8 cellular contexts compared by ENCODE assay signal in genomic region chr5:32076699-32077695, GRCh38.
DNase-seq lines count a peak whose midpoint lies in the region; ATAC-seq, FAIRE-seq and TF ChIP-seq lines count a peak whose summit lies in the region.

No MANE protein-coding gene starts in this region.

- FAIRE-seq in A549 (lab: Jason Lieb, UNC), result peak; percentile 49
- no peak for FAIRE-seq in urothelium cell line (lab: Jason Lieb, UNC)

- POLR2A ChIA-PET in A549 (lab: Yijun Ruan, JAX) (no interaction called here), GM10248 (lab: Yijun Ruan, JAX) (no interaction called here)

- H3K36me3 ChIP-seq in Loucy (ENCODE audit: insufficient read depth, low read length) (no peaks in the 10 kb centered on the region), lung (ENCODE audit: control insufficient read depth in 2 of 2, insufficient read depth in 2 of 2, low read length in 2 of 2) (peaks cover 0 to 18% of the 10 kb centered on the region in 2 donors)

- in situ Hi-C loops in SK-MEL-5 (cut with HindIII; ENCODE audit: low pct_unique_long_range_greater_than_20kb, low sequenced_read_pairs), result no loop called here

- H2AFZ ChIP-seq in Loucy (ENCODE audit: low read length), result no peak overlapping the region

- peak; percentile 96 to 98 for TF ChIP-seq RAD21 in A549 (conservative IDR thresholded peaks at IDR 0.05 in 1 of 2, IDR thresholded peaks at IDR 0.05 in 1 of 2)

- DNase-seq in A549 (ENCODE audit: low read depth in 1 of 2, low spot score in 1 of 2) (peak; percentile 31 to 62), GM10248 (ENCODE audit: extremely low spot score) (peak; percentile 45), SK-MEL-5 (ENCODE audit: low read depth, low spot score) (peak; percentile 77), coronary artery (ENCODE audit: low spot score) (no peak), lung (ENCODE audit: low spot score) (no peak), urothelium cell line (ENCODE audit: low spot score) (peak; percentile 44)
- no peak for DNase-seq in activated effector memory CD4-positive, alpha-beta T cell treated with Interleukin-2 at 50 U/mL for 16 hours

- no peaks in the 10 kb centered on the region for H3F3A ChIP-seq in Loucy (ENCODE audit: low read depth)

- H4K20me1 ChIP-seq in Loucy (ENCODE audit: insufficient read depth, low read length, poor library complexity, severe bottlenecking), result no peaks in the 10 kb centered on the region

- H3K27me3 ChIP-seq in Loucy (ENCODE audit: insufficient read depth, low read length, poor library complexity, severe bottlenecking), result no peaks in the 10 kb centered on the region
- no peaks in the 10 kb centered on the region for H3K27me3 ChIP-seq in lung (ENCODE audit: control insufficient read depth, insufficient read depth)

- H3K4me3 ChIP-seq in A549 (no peak overlapping the region), Loucy (ENCODE audit: low read length, poor library complexity, severe bottlenecking) (no peak overlapping the region), coronary artery (no peak overlapping the region), lung (no peak overlapping the region)

- TF ChIP-seq POLR2A in A549 (IDR thresholded peaks at IDR 0.05; ENCODE audit: low read length), result no peak

- whole genome bisulfite sequencing in A549 (ENCODE audit: missing lambda C conversion rate), result 26% methylated on average over 4 of the region's 4 CpGs
- 50 to 66% methylated on average over 4 of the region's 4 CpGs for WGBS in lung, 2 donors

- TF ChIP-seq EP300 in A549 (IDR thresholded peaks at IDR 0.05), result no peak

- H3K9me3 ChIP-seq in A549 (no peaks in the 10 kb centered on the region), Loucy (ENCODE audit: insufficient read depth, low read depth, low read length) (no peaks in the 10 kb centered on the region), lung (ENCODE audit: control insufficient read depth in 2 of 2, insufficient read depth in 1 of 2, low read length in 1 of 2) (no peaks in the 10 kb centered on the region)

- no peak overlapping the region for H3K9ac ChIP-seq in Loucy (ENCODE audit: low read depth, low read length, poor library complexity, severe bottlenecking)

- ATAC-seq in A549, result peak in 1 of 2 experiments; percentile 76; a peak in 4 of 6 replicates
- no peak for ATAC-seq in lung (ENCODE audit: insufficient read depth, low FRiP score)

- no peaks in the 10 kb centered on the region for H3K79me2 ChIP-seq in Loucy (ENCODE audit: insufficient read depth, low read length)

- CTCF ChIA-PET in A549 (lab: Yijun Ruan, JAX) (interaction anchor here (0.6 to 14.1 kb wide), 72 partner anchors 8 to 513 kb away, joined by 3 to 241 read pairs (median 4); no protein-coding TSS in a partner anchor), GM10248 (lab: Yijun Ruan, JAX) (interaction anchor here (0.7 to 1.9 kb wide), 21 partner anchors 9 to 585 kb away, joined by 3 to 16 read pairs (median 4); no protein-coding TSS in a partner anchor)

- H3K27ac ChIP-seq in A549, result peak overlapping the region in 1 of 2 experiments; percentile 21; a peak in 1 of 6 replicates
- H3K27ac ChIP-seq in coronary artery, result no peak overlapping the region
- no peak overlapping the region for H3K27ac ChIP-seq in lung (ENCODE audit: low read depth in 1 of 2, low read length in 1 of 2)

- H3K9me2 ChIP-seq in Loucy (replicated peaks; ENCODE audit: low read depth, low read length), result no peaks in the 10 kb centered on the region

- TF ChIP-seq CTCF in A549 (IDR thresholded peaks at IDR 0.05) (peak; percentile 95), GM10248 (IDR thresholded peaks at IDR 0.05; ENCODE audit: control extremely low read depth, extremely low read depth, low read depth, missing control alignments) (peak; percentile 71), Loucy (conservative IDR thresholded peaks at IDR 0.05; ENCODE audit: low read length) (peak; percentile 96), coronary artery (IDR thresholded peaks at IDR 0.05) (peak; percentile 63), lung (IDR thresholded peaks at IDR 0.05; ENCODE audit: control extremely low read depth, extremely low read depth) (peak; percentile 52)

- H3K4me2 ChIP-seq in A549 (no peak overlapping the region), Loucy (ENCODE audit: low read depth, low read length, poor library complexity, severe bottlenecking) (no peak overlapping the region)

- H3K4me1 ChIP-seq in A549 (no peaks in the 10 kb centered on the region; the same call in 2 of the 3 replicates), Loucy (ENCODE audit: insufficient read depth, low read length, poor library complexity, severe bottlenecking) (no peaks in the 10 kb centered on the region), lung (ENCODE audit: control insufficient read depth in 2 of 2, insufficient read depth in 2 of 2, low read length in 2 of 2) (no peaks in the 10 kb centered on the region)

TF ChIP-seq in A549, 52 proteins besides CTCF, POLR2A, EP300 and RAD21:
- TF ChIP-seq SMC3 (IDR thresholded peaks at IDR 0.05), result peak; percentile 95
- no peak for TF ChIP-seq REST (IDR thresholded peaks at IDR 0.05)

Comparison
In these comparisons a context has a peak if more than half of its experiments do, and no peak if none do; other contexts are left out.
1. DNase-seq: peak in A549 (2 of 2), GM10248 (single experiment), SK-MEL-5 (single experiment) and urothelium cell line (single experiment); none in coronary artery (single experiment), lung (single experiment) and activated effector memory CD4-positive, alpha-beta T cell treated with Interleukin-2 at 50 U/mL for 16 hours (single experiment).
2. Peak in every context shown above with its lines, with median percentiles within 50 percentile points of each other: CTCF ChIP-seq.